ENCODE assay signal across 8 cellular contexts in genomic region chr6:10853849-10854300, GRCh38. TPM values are rescaled to one million over a fixed set of nuclear protein-coding genes. Genes with fewer than 3 reads are reported as not detected.
"Had no signal": no experiment of that assay in that cellular context is flagged by ENCODE, and none has a peak within 500 bp of the region (broad histone marks: within the 10 kb centered on the region; RNA-seq: fewer than 3 reads in every experiment).

No MANE protein-coding gene starts in this region.

RNA-seq across cellular contexts. Expression of gene MAK, which starts 15.5 kb away (rescaled TPM):
- total RNA-seq: bronchial epithelial cell, Right ventricle myocardium superior, SJSA1 had no signal

RNA-seq across cellular contexts. Expression of gene GCM2, which starts 28.0 kb away (rescaled TPM):
- total RNA-seq: activated CD4-positive, alpha-beta memory T cell treated with anti-CD3 and anti-CD28 coated beads, Interleukin-2, amount 10 ng/mL, durations not matched to agents 7 days and 5 days; activated CD8-positive, alpha-beta memory T cell treated with anti-CD3 and anti-CD28 coated beads, Interleukin-2, amount 10 ng/mL, durations not matched to agents 7 days and 5 days; bronchial epithelial cell; NCI-H460; OCI-LY7; Right ventricle myocardium superior; SJSA1 had no signal
- polyA plus RNA-seq: SK-N-SH had no signal

RNA-seq across cellular contexts. Expression of gene SYCP2L, which starts 33.0 kb away (rescaled TPM):
- total RNA-seq: activated CD4-positive, alpha-beta memory T cell treated with anti-CD3 and anti-CD28 coated beads, Interleukin-2, amount 10 ng/mL, durations not matched to agents 7 days and 5 days had no signal
